Comparison of ENCODE assay signal across 8 cellular contexts in the genomic region with DNA sequence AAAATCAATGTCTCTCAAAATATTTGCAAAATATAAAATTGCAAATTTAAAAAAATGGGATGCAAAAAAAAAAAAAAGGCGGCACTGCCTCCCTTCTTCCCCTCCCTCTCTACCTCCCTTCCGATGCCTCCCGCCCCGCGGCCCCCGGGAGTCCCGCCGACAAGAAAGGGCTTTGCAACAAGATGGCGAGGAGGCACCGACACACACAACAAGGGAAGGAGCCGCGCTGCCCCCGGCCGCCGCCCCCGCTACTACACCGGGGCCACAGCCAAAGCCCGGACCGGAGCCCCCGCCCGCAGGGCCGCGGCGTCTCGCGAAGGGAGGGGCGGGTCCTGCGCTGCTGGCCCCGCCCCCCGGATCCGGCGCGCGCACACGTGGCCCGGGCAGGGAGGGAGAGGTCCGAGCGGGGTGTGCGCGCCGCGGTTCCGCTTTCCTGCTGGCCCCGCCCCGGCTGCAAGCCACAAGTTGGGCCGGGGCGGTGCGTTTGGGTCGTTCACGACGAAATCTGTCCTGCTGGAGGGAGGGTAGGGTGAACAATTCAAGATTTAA. TPM values are rescaled to one million over a fixed set of nuclear protein-coding genes. Genes with fewer than 3 reads are reported as not detected.
DNase-seq lines count a peak whose midpoint lies in the region; ATAC-seq and TF ChIP-seq lines count a peak whose summit lies in the region.

Gene MNT, minus strand, starts transcription at position 184 of the 549 bp plus-strand sequence. CDS start 348 bp downstream, outside the sequence.

- peaks cover 32% of the 10 kb centered on the region for H3K79me2 ChIP-seq in ACC112 (ENCODE audit: control insufficient read depth, insufficient read depth, low read length, unreplicated experiment)

- H3K27ac Mint-ChIP-seq in WTC11 = peak within 1 kb of the TSS; percentile 100

- CTCF ChIA-PET in WTC11 (lab: Charles Lee) = interaction anchor here (0.8 to 7.0 kb wide), 9 partner anchors 8 to 752 kb away, joined by 3 to 60 read pairs (median 6); partner anchors contain the start of gene SGSM2

- peak; percentile 90 for DNase-seq in NCI-H2227 treated with DMSO at 0.1 percent for 48 hours (lab: John Stamatoyannopoulos, UW)
- DNase-seq in WTC11 (ENCODE audit: low spot score) = peak; percentile 94
- peak; percentile 94 to 99 for DNase-seq in cardiac fibroblast (ENCODE audit: low read depth in 2 of 2)
- DNase-seq in islet precursor cell = peak; percentile 99
- peak; percentile 88 to 89 for DNase-seq in stimulated activated CD4-positive, alpha-beta T cell treated with anti-CD3 and anti-CD28 coated beads, Interleukin-12 subunit alpha, Interleukin-12 subunit beta, amount 100 ng/mL, for 24 hours (ENCODE audit: low read depth in 2 of 2)

- no peaks in the 10 kb centered on the region for H3K9me3 Mint-ChIP-seq in WTC11

- ATAC-seq in GM18873 (IDR thresholded peaks at IDR 0.05; ENCODE audit: low FRiP score, unreplicated experiment) (peak; percentile 17), HG03108 (IDR thresholded peaks at IDR 0.05; ENCODE audit: unreplicated experiment) (peak; percentile 22), WTC11 (peak; percentile 11)

- H2AFZ ChIP-seq in ACC112 (ENCODE audit: low read length, unreplicated experiment) = peak within 1 kb of the TSS; percentile 37

- POLR2A ChIA-PET in WTC11 (lab: Charles Lee) = interaction anchor here (0.7 to 1.9 kb wide), 5 partner anchors 8 to 53 kb away, joined by 3 to 13 read pairs (median 5); no protein-coding TSS in a partner anchor

- no peak for TF ChIP-seq CTCF in WTC11 (IDR thresholded peaks at IDR 0.05)
- no peak for TF ChIP-seq CTCF in cardiac fibroblast (IDR thresholded peaks at IDR 0.05; ENCODE audit: low read depth, low read length)

- H3K27me3 Mint-ChIP-seq in WTC11 (ENCODE audit: low read depth) = 0 out of 2 replicates have a peak, but pooled peaks cover 5% of the 10 kb centered on the region

- no peaks in the 10 kb centered on the region for H3K36me3 Mint-ChIP-seq in WTC11

- no peaks in the 10 kb centered on the region for H3K36me3 ChIP-seq in ACC112 (ENCODE audit: insufficient read depth, low read length)

- H3K4me3 Mint-ChIP-seq in WTC11 = peak within 1 kb of the TSS; percentile 95

- H3K27ac ChIP-seq in ACC112 (ENCODE audit: low read depth, low read length) = peak within 1 kb of the TSS; percentile 96

- H3K4me3 ChIP-seq in ACC112 (ENCODE audit: low read depth, low read length) = peak within 1 kb of the TSS; percentile 99
- H3K4me3 ChIP-seq in cardiac fibroblast (replicated peaks in 1 of 2; ENCODE audit: low read depth in 2 of 2, low read length in 2 of 2) = peak within 1 kb of the TSS; percentile 87 to 98

- H3K4me1 Mint-ChIP-seq in WTC11 = peaks cover 31% of the 10 kb centered on the region

- no peaks in the 10 kb centered on the region for H3K27me3 ChIP-seq in ACC112 (ENCODE audit: insufficient read depth, low read length)

- H3K4me1 ChIP-seq in ACC112 (ENCODE audit: control insufficient read depth, insufficient read depth, low read length, unreplicated experiment) = peaks cover 59% of the 10 kb centered on the region

TF ChIP-seq in WTC11, 78 proteins besides CTCF, POLR2A, EP300 and RAD21 (continues in another document):
- TF ChIP-seq ETV6 (CRISPR knock-in tag; IDR thresholded peaks at IDR 0.05) (0 out of 2 replicates have a peak, but pooled peaks have one; percentile 15), ZNF281 (CRISPR knock-in tag; IDR thresholded peaks at IDR 0.05) (no peak), JUN (CRISPR knock-in tag; IDR thresholded peaks at IDR 0.05) (no peak), FOXJ3 (CRISPR knock-in tag; IDR thresholded peaks at IDR 0.05; ENCODE audit: borderline replicate concordance) (no peak), RELA (CRISPR knock-in tag; IDR thresholded peaks at IDR 0.05; ENCODE audit: borderline replicate concordance) (no peak), TEAD4 (CRISPR knock-in tag; IDR thresholded peaks at IDR 0.05) (no peak), PRDM15 (CRISPR knock-in tag; IDR thresholded peaks at IDR 0.05) (peak; percentile 97), ZNF671 (CRISPR knock-in tag; IDR thresholded peaks at IDR 0.05) (0 out of 2 replicates have a peak, but pooled peaks have one; percentile 13), ZNF396 (CRISPR knock-in tag; IDR thresholded peaks at IDR 0.05; ENCODE audit: borderline replicate concordance) (no peak)
- TF ChIP-seq, protein P1, sequence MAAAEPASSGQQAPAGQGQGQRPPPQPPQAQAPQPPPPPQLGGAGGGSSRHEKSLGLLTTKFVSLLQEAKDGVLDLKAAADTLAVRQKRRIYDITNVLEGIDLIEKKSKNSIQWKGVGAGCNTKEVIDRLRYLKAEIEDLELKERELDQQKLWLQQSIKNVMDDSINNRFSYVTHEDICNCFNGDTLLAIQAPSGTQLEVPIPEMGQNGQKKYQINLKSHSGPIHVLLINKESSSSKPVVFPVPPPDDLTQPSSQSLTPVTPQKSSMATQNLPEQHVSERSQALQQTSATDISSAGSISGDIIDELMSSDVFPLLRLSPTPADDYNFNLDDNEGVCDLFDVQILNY (CRISPR knock-in tag; IDR thresholded peaks at IDR 0.05) = 0 out of 2 replicates have a peak, but pooled peaks have one; percentile 37
- TF ChIP-seq, protein P2, sequence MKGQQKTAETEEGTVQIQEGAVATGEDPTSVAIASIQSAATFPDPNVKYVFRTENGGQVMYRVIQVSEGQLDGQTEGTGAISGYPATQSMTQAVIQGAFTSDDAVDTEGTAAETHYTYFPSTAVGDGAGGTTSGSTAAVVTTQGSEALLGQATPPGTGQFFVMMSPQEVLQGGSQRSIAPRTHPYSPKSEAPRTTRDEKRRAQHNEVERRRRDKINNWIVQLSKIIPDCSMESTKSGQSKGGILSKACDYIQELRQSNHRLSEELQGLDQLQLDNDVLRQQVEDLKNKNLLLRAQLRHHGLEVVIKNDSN (CRISPR knock-in tag; IDR thresholded peaks at IDR 0.05) = peak; percentile 69; the same call in 1 of the 2 replicates
- TF ChIP-seq, protein P3, sequence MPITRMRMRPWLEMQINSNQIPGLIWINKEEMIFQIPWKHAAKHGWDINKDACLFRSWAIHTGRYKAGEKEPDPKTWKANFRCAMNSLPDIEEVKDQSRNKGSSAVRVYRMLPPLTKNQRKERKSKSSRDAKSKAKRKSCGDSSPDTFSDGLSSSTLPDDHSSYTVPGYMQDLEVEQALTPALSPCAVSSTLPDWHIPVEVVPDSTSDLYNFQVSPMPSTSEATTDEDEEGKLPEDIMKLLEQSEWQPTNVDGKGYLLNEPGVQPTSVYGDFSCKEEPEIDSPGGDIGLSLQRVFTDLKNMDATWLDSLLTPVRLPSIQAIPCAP (CRISPR knock-in tag; IDR thresholded peaks at IDR 0.05) = no peak

RNA-seq across cellular contexts. Expression of gene MNT, which starts in this region (rescaled TPM):
- total RNA-seq in WTC11 (2021) = 18.3 to 21.6 TPM (median 18.4 TPM) in 3 replicates

Comparison
In these comparisons a context has a peak if more than half of its experiments do, and no peak if none do; other contexts are left out.
1. Peak in every context shown above with its lines: DNase-seq, ATAC-seq, H3K4me3 ChIP-seq and H3K27ac ChIP-seq.